Comparison of ENCODE assay signal across 1 cellular context in genomic region chr6:33453361-33454008, GRCh38.
TF ChIP-seq lines count a peak whose summit lies in the region.

No MANE protein-coding gene starts in this region.

TF ChIP-seq in HCT116, 20 proteins besides CTCF, POLR2A, EP300 and RAD21 (continued from another document):
- no peak for TF ChIP-seq JUND (IDR thresholded peaks at IDR 0.05)
